Comparison of ENCODE assay signal across 1 cellular context in genomic region chr4:147927377-147928137, GRCh38.
TF ChIP-seq lines count a peak whose summit lies in the region.

No MANE protein-coding gene starts in this region.

TF ChIP-seq in HEK293, 187 proteins besides CTCF, POLR2A, EP300 and RAD21 (continued from another document and continues in another):
- TF ChIP-seq REST (tag by site-specific recombination; IDR thresholded peaks at IDR 0.05) = no peak
- no peak for TF ChIP-seq BCL6B (tag by site-specific recombination; IDR thresholded peaks at IDR 0.05)
- TF ChIP-seq SCRT1 (tag by site-specific recombination; IDR thresholded peaks at IDR 0.05; ENCODE audit: borderline replicate concordance) = peak; percentile 87; the same call in 1 of the 2 replicates
- TF ChIP-seq ZNF280D (tag by site-specific recombination; IDR thresholded peaks at IDR 0.05) = no peak
- 0 out of 2 replicates have a peak, but pooled peaks have one; percentile 25 for TF ChIP-seq ZNF639 (tag by site-specific recombination; IDR thresholded peaks at IDR 0.05)
- TF ChIP-seq OVOL3 (tag by site-specific recombination; IDR thresholded peaks at IDR 0.05) = no peak
- no peak for TF ChIP-seq HIC1 (tag by site-specific recombination; IDR thresholded peaks at IDR 0.05)
- no peak for TF ChIP-seq ZNF169 (tag by site-specific recombination; IDR thresholded peaks at IDR 0.05)
- TF ChIP-seq GFI1B (tag by site-specific recombination; IDR thresholded peaks at IDR 0.05) = no peak
- no peak for TF ChIP-seq ZNF514 (tag by site-specific recombination; IDR thresholded peaks at IDR 0.05)
- peak; percentile 78; the same call in 1 of the 2 replicates for TF ChIP-seq IKZF3 (tag by site-specific recombination; IDR thresholded peaks at IDR 0.05)
- peak; percentile 63 for TF ChIP-seq ZNF366 (tag by site-specific recombination; conservative IDR thresholded peaks at IDR 0.05)
- no peak for TF ChIP-seq ZNF561 (tag by site-specific recombination; IDR thresholded peaks at IDR 0.05; ENCODE audit: borderline replicate concordance)
- no peak for TF ChIP-seq ZNF37A (tag by site-specific recombination; IDR thresholded peaks at IDR 0.05)
- no peak for TF ChIP-seq ZNF837 (tag by site-specific recombination; IDR thresholded peaks at IDR 0.05)
- TF ChIP-seq ZSCAN30 (tag by site-specific recombination; IDR thresholded peaks at IDR 0.05) = peak; percentile 54; the same call in 1 of the 2 replicates
- no peak for TF ChIP-seq HOXD13 (CRISPR knock-in tag; IDR thresholded peaks at IDR 0.05; ENCODE audit: borderline replicate concordance)
- TF ChIP-seq ZEB2 (tag by site-specific recombination; IDR thresholded peaks at IDR 0.05) = peak; percentile 37; the same call in 1 of the 2 replicates
- TF ChIP-seq BCL11B (tag by site-specific recombination; IDR thresholded peaks at IDR 0.05; ENCODE audit: low read depth) = no peak
- TF ChIP-seq SCRT2 (tag by site-specific recombination; IDR thresholded peaks at IDR 0.05) = peak; percentile 97
- no peak for TF ChIP-seq ZNF513 (tag by site-specific recombination; IDR thresholded peaks at IDR 0.05)
- TF ChIP-seq TCF7L2 (IDR thresholded peaks at IDR 0.05; ENCODE audit: borderline replicate concordance, low read depth, low read length) = no peak
- TF ChIP-seq INSM2 (tag by site-specific recombination; IDR thresholded peaks at IDR 0.05) = no peak
- TF ChIP-seq ZNF426 (tag by site-specific recombination; IDR thresholded peaks at IDR 0.05) = no peak
- TF ChIP-seq ZNF610 (tag by site-specific recombination; IDR thresholded peaks at IDR 0.05; ENCODE audit: borderline replicate concordance) = no peak
- TF ChIP-seq ZNF473 (tag by site-specific recombination; IDR thresholded peaks at IDR 0.05) = no peak
- TF ChIP-seq ZBTB6 (tag by site-specific recombination; IDR thresholded peaks at IDR 0.05) = peak; percentile 56; the same call in 1 of the 2 replicates
- TF ChIP-seq ZNF18 (tag by site-specific recombination; IDR thresholded peaks at IDR 0.05) = no peak
- TF ChIP-seq HOXC10 (CRISPR knock-in tag; IDR thresholded peaks at IDR 0.05) = no peak
- TF ChIP-seq ZNF701 (tag by site-specific recombination; IDR thresholded peaks at IDR 0.05) = no peak
- no peak for TF ChIP-seq ZBTB7A (tag by site-specific recombination; IDR thresholded peaks at IDR 0.05; ENCODE audit: low read depth)
- no peak for TF ChIP-seq ZBTB1 (tag by site-specific recombination; IDR thresholded peaks at IDR 0.05)
- TF ChIP-seq ZNF362 (tag by site-specific recombination; IDR thresholded peaks at IDR 0.05) = no peak
- TF ChIP-seq ZBTB17 (tag by site-specific recombination; IDR thresholded peaks at IDR 0.05) = peak; percentile 17; the same call in 1 of the 2 replicates
- TF ChIP-seq ZNF792 (tag by site-specific recombination; IDR thresholded peaks at IDR 0.05) = no peak
- TF ChIP-seq ZNF660 (tag by site-specific recombination; IDR thresholded peaks at IDR 0.05) = peak; percentile 68
- TF ChIP-seq ZBTB21 (tag by site-specific recombination; IDR thresholded peaks at IDR 0.05) = no peak
- peak; percentile 71; the same call in 1 of the 2 replicates for TF ChIP-seq MZF1 (tag by site-specific recombination; IDR thresholded peaks at IDR 0.05; ENCODE audit: borderline replicate concordance)
- TF ChIP-seq ZNF510 (tag by site-specific recombination; IDR thresholded peaks at IDR 0.05; ENCODE audit: insufficient replicate concordance) = no peak
- TF ChIP-seq ZNF350 (tag by site-specific recombination; IDR thresholded peaks at IDR 0.05) = no peak
- peak; percentile 49; the same call in 1 of the 2 replicates for TF ChIP-seq ZXDB (tag by site-specific recombination; IDR thresholded peaks at IDR 0.05)
- TF ChIP-seq ZNF501 (tag by site-specific recombination; IDR thresholded peaks at IDR 0.05) = peak; percentile 50; the same call in 1 of the 2 replicates
- TF ChIP-seq ZNF112 (tag by site-specific recombination; IDR thresholded peaks at IDR 0.05) = no peak
